ENCODE assay signal across 13 cellular contexts in the genomic region with DNA sequence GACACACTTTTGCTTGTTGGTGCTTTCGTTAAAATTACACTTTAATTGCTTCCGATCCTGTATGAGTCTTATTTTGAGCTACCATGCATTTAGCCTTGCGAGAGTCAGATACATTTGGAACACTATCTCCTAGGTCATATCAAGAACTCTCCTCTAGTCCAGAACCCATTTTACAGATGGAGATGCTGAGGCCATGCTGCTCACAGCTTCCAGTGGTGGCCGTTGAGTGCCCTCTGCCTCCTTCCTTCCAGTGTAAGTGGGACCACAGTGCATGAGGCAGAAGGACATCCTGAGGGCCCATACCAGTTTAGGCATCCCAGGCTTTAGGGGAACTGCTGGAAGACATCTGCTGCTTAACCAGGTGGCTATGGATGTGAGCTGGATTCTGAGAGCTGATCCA. TPM values are rescaled to one million over a fixed set of nuclear protein-coding genes. Genes with fewer than 3 reads are reported as not detected.
DNase-seq lines count a peak whose midpoint lies in the region; ATAC-seq, FAIRE-seq and TF ChIP-seq lines count a peak whose summit lies in the region.
"Had no signal": no experiment of that assay in that cellular context is flagged by ENCODE, and none has a peak within 500 bp of the region (broad histone marks: within the 10 kb centered on the region; RNA-seq: fewer than 3 reads in every experiment).

No MANE protein-coding gene starts in this region.

- no peaks in the 10 kb centered on the region for H3F3A ChIP-seq in PC-9 (ENCODE audit: insufficient read depth, low read depth)

- H3K9ac ChIP-seq in HepG2 (ENCODE audit: insufficient read depth, low read depth, low read length): no peak overlapping the region

- no peaks in the 10 kb centered on the region for H3K79me2 ChIP-seq in HepG2 (ENCODE audit: insufficient read depth, low read length)
- H3K79me2 ChIP-seq in PC-9 (ENCODE audit: low read depth): no peaks in the 10 kb centered on the region

- H3K4me3 ChIP-seq in HepG2 (replicated peaks in 1 of 3; ENCODE audit: insufficient read depth in 1 of 3, low read depth in 2 of 3, low read length in 3 of 3): no peak overlapping the region
- H3K4me3 ChIP-seq in right lobe of liver: no peak overlapping the region
- H3K4me3 ChIP-seq in lower leg skin (ENCODE audit: low read depth, poor library complexity, severe bottlenecking): no peak overlapping the region
- H3K4me3 ChIP-seq in PC-9: no peak overlapping the region
- H3K4me3 ChIP-seq: A549, HAP-1 had no signal

- H3K27ac ChIP-seq in HepG2 (ENCODE audit: extremely low read length, insufficient read depth, low read length): no peak overlapping the region
- H3K27ac ChIP-seq in right lobe of liver: no peak overlapping the region
- H3K27ac ChIP-seq in PC-9: no peak overlapping the region
- H3K27ac ChIP-seq: A549 had no signal

- H3K36me3 ChIP-seq in HepG2 (replicated peaks in 1 of 2; ENCODE audit: control insufficient read depth in 1 of 2, insufficient read depth in 2 of 2, low read length in 2 of 2) (peaks cover 6 to 7% of the 10 kb centered on the region in 2 experiments; a peak in 4 of 5 replicates), right lobe of liver (peaks cover 0 to 5% (median 0%) of the 10 kb centered on the region in 4 donors), PC-9 (ENCODE audit: low read depth) (no peaks in the 10 kb centered on the region)

- 88% methylated on average over 4 of the region's 4 CpGs for WGBS in HepG2 (ENCODE audit: low lambda C conversion rate)
- WGBS in right lobe of liver (ENCODE audit: insufficient coverage, low coverage, low lambda C conversion rate, missing lambda C conversion rate): 87% methylated on average over 3 of the region's 4 CpGs
- 93 to 96% methylated on average over 4 of the region's 4 CpGs for WGBS in lower leg skin, 2 donors

- intact Hi-C loops in HepG2 (cut with micrococcal nuclease; ENCODE audit: unreplicated experiment) (no loop called here), right lobe of liver (cut with DNase I) (loop anchor here in 1 of 2 donors (10.0 kb wide), 1 partner anchor 61 kb away; a partner anchor contains a TSS), lower leg skin (cut with DNase I; ENCODE audit: low total_unique reads) (loop anchor here (10.0 kb wide), 1 partner anchor 61 kb away; a partner anchor contains a TSS), PC-9 (cut with micrococcal nuclease; ENCODE audit: unreplicated experiment) (loop anchor here (2.0 to 5.0 kb wide), 2 partner anchors 67 to 113 kb away; a partner anchor contains a TSS)

- no peaks in the 10 kb centered on the region for H3K9me2 ChIP-seq in PC-9 (ENCODE audit: insufficient read depth)

- H2AFZ ChIP-seq in HepG2 (ENCODE audit: low read length): no peak overlapping the region
- H2AFZ ChIP-seq in PC-9: no peak overlapping the region

- no peak for TF ChIP-seq RAD21 in HepG2 (CRISPR knock-in tag; IDR thresholded peaks at IDR 0.05)

- H3K4me2 ChIP-seq in HepG2 (ENCODE audit: low read depth, low read length): no peak overlapping the region
- H3K4me2 ChIP-seq in PC-9: no peak overlapping the region
- H3K4me2 ChIP-seq: A549 had no signal

- in situ Hi-C loops in HepG2 (cut with HindIII; ENCODE audit: extremely low pct_ligation_motif_present, low pct_unique_long_range_greater_than_20kb): no loop called here

- POLR2A ChIA-PET in HepG2 (lab: Yijun Ruan, JAX) (interaction anchor here (1.1 to 1.7 kb wide), 3 partner anchors 16 to 116 kb away, joined by 4 to 6 read pairs (median 5); a partner anchor contains a TSS), PC-9 (lab: Charles Lee; ENCODE audit: unreplicated experiment) (no interaction called here)

- no peak for FAIRE-seq in HepG2 (lab: Jason Lieb, UNC)
- FAIRE-seq: A549 had no signal

- no TSS peak for BruUV-seq in HepG2 (replicated peaks; lab: Mats Ljungman, UMichigan)
- BruUV-seq in PC-9 (replicated peaks; lab: Mats Ljungman, UMichigan): no TSS peak

- TF ChIP-seq EP300 in HepG2 (IDR thresholded peaks at IDR 0.05; ENCODE audit: low read depth in 2 of 2, low read length in 2 of 2) (no peak), HepG2 (CRISPR knock-in tag; IDR thresholded peaks at IDR 0.05; ENCODE audit: borderline replicate concordance) (no peak)

- no peaks in the 10 kb centered on the region for H3K9me3 ChIP-seq in HepG2 (ENCODE audit: low read length)
- H3K9me3 ChIP-seq in right lobe of liver: no peaks in the 10 kb centered on the region
- no peaks in the 10 kb centered on the region for H3K9me3 ChIP-seq in PC-9 (ENCODE audit: insufficient read depth, low read depth)
- H3K9me3 ChIP-seq: A549, Caco-2, HAP-1 had no signal

- no peak for TF ChIP-seq CTCF in HepG2 (CRISPR knock-in tag; IDR thresholded peaks at IDR 0.05)
- TF ChIP-seq CTCF in right lobe of liver (IDR thresholded peaks at IDR 0.05): no peak
- no peak for TF ChIP-seq CTCF in lower leg skin (IDR thresholded peaks at IDR 0.05)
- no peak for TF ChIP-seq CTCF in PC-9 (conservative IDR thresholded peaks at IDR 0.05)

- no peak for DNase-seq in HepG2 (ENCODE audit: low spot score)
- DNase-seq in right lobe of liver: no peak
- DNase-seq in ecto neural progenitor cell (ENCODE audit: low spot score): peak; percentile 37
- no peak for DNase-seq in lower leg skin (ENCODE audit: low spot score in 2 of 2)
- DNase-seq in PC-9: no peak
- DNase-seq in C1 segment of cervical spinal cord (lab: John Stamatoyannopoulos, UW): no peak
- DNase-seq: MV-4-11, NCI-H1436, NCI-H510A had no signal

- H3K27me3 ChIP-seq in HepG2 (ENCODE audit: control insufficient read depth in 1 of 2, insufficient read depth in 2 of 2, low read length in 2 of 2) (no peaks in the 10 kb centered on the region), right lobe of liver (no peaks in the 10 kb centered on the region), PC-9 (ENCODE audit: insufficient read depth, low read depth) (no peaks in the 10 kb centered on the region)

- TF ChIP-seq POLR2A in HepG2 (IDR thresholded peaks at IDR 0.05; ENCODE audit: insufficient read depth in 1 of 2, low read depth in 2 of 2, low read length in 2 of 2) (no peak), right lobe of liver (IDR thresholded peaks at IDR 0.05) (no peak), lower leg skin (IDR thresholded peaks at IDR 0.05) (no peak)

- ATAC-seq in HepG2 (no peak), right lobe of liver (no peak)

- CTCF ChIA-PET in HepG2 (lab: Yijun Ruan, JAX; ENCODE audit: low intra/inter-chr PET ratio, low total read pairs): interaction anchor here (1.3 to 1.6 kb wide), 3 partner anchors 53 to 66 kb away, joined by 4 to 11 read pairs (median 5); no protein-coding TSS in a partner anchor
- CTCF ChIA-PET in PC-9 (lab: Charles Lee): interaction anchor here (1.4 kb wide), 1 partner anchor 64 kb away, joined by 6 read pairs; no protein-coding TSS in a partner anchor

- H4K20me1 ChIP-seq in HepG2 (ENCODE audit: insufficient read depth, low read length): no peaks in the 10 kb centered on the region
- no peaks in the 10 kb centered on the region for H4K20me1 ChIP-seq in PC-9 (ENCODE audit: insufficient read depth)

- H3K4me1 ChIP-seq in HepG2 (ENCODE audit: insufficient read depth, low read length): no peaks in the 10 kb centered on the region; the same call in 1 of the 2 replicates
- no peaks in the 10 kb centered on the region for H3K4me1 ChIP-seq in right lobe of liver
- 0 out of 2 replicates have a peak, but pooled peaks cover 3% of the 10 kb centered on the region for H3K4me1 ChIP-seq in PC-9 (replicated peaks; ENCODE audit: insufficient read depth)
- H3K4me1 ChIP-seq: A549, Caco-2, HAP-1 had no signal

RNA-seq across cellular contexts. Expression of a gene that starts 6.9 kb away (rescaled TPM):
- total RNA-seq in HepG2 (2016; rRNA removed; fragmentation: Illumina TruSeq; extraction: Trizol) (not detected in 2 replicates), right lobe of liver (under 1 TPM in 1 of 6 experiments, not detected in 5; 0.11 TPM), lower leg skin (under 1 TPM in 2 of 4 donors, not detected in 2; 0.49 to 0.74 TPM), PC-9 (2021) (1.2 and 1.7 TPM in 2 replicates)
- not detected in 2 replicates for total RNA-seq in HepG2 (2016; cell fraction: cytosol; rRNA removed; fragmentation: Illumina TruSeq; extraction: Trizol; ENCODE audit: low read depth)
- total RNA-seq in HepG2 (2016; cell fraction: insoluble cytoplasmic fraction; rRNA removed; fragmentation: Illumina TruSeq; extraction: Trizol): not detected in 2 replicates
- total RNA-seq in HepG2 (2016; cell fraction: membrane; rRNA removed; fragmentation: Illumina TruSeq; extraction: Trizol): not detected in 2 replicates
- total RNA-seq in HepG2 (2016; cell fraction: nucleus; rRNA removed; fragmentation: Illumina TruSeq; extraction: Trizol): not detected in 2 replicates
- polyA plus RNA-seq in HepG2 (2011; rRNA removed): 0.03 TPM in 1 of 2 replicates, not detected in the other
- polyA plus RNA-seq in HepG2 (2011; cell fraction: cytosol; rRNA removed): not detected in 2 replicates
- not detected in 2 replicates for polyA plus RNA-seq in HepG2 (2011; cell fraction: nucleus; rRNA removed)
- polyA plus RNA-seq in HepG2 (2012): 0.86 and 1.2 TPM in 2 replicates
- not detected in 2 replicates for polyA plus RNA-seq in HepG2 (2016; cell fraction: cytosol; fragmentation: Illumina TruSeq; extraction: Trizol; ENCODE audit: low read depth)
- polyA plus RNA-seq in HepG2 (2016; cell fraction: insoluble cytoplasmic fraction; fragmentation: Illumina TruSeq; extraction: Trizol; ENCODE audit: low read depth): not detected in 2 replicates
- not detected in 2 replicates for polyA plus RNA-seq in HepG2 (2016; cell fraction: membrane; fragmentation: Illumina TruSeq; extraction: Trizol; ENCODE audit: low read depth)
- not detected in 2 replicates for polyA plus RNA-seq in HepG2 (2016; cell fraction: nucleus; fragmentation: Illumina TruSeq; extraction: Trizol; ENCODE audit: insufficient read depth, low read depth)
- polyA minus RNA-seq in HepG2 (2011; rRNA and poly(A)+ RNA removed; ENCODE audit: low replicate concordance): not detected in 2 replicates
- not detected in 2 replicates for polyA minus RNA-seq in HepG2 (2011; cell fraction: cytosol; rRNA and poly(A)+ RNA removed)
- polyA minus RNA-seq in HepG2 (2011; cell fraction: nucleus; rRNA and poly(A)+ RNA removed): not detected in 2 replicates

RNA-seq across cellular contexts. Expression of a gene that starts 16.8 kb away (rescaled TPM):
- total RNA-seq in HepG2 (2016; rRNA removed; fragmentation: Illumina TruSeq; extraction: Trizol) (8.4 and 11.3 TPM in 2 replicates), right lobe of liver (1 to 10 TPM; 1.3 to 4.2 (median 2.1) TPM), lower leg skin (1 to 10 TPM; 4.9 to 7.7 (median 6.3) TPM), PC-9 (2021) (10.1 and 15.2 TPM in 2 replicates)
- 2.8 and 3.1 TPM in 2 replicates for total RNA-seq in HepG2 (2016; cell fraction: cytosol; rRNA removed; fragmentation: Illumina TruSeq; extraction: Trizol; ENCODE audit: low read depth)
- total RNA-seq in HepG2 (2016; cell fraction: insoluble cytoplasmic fraction; rRNA removed; fragmentation: Illumina TruSeq; extraction: Trizol): 7.5 and 11.1 TPM in 2 replicates
- 1.5 and 2.4 TPM in 2 replicates for total RNA-seq in HepG2 (2016; cell fraction: membrane; rRNA removed; fragmentation: Illumina TruSeq; extraction: Trizol)
- total RNA-seq in HepG2 (2016; cell fraction: nucleus; rRNA removed; fragmentation: Illumina TruSeq; extraction: Trizol): 7.2 and 8.7 TPM in 2 replicates
- 2.3 TPM in 2 replicates for polyA plus RNA-seq in HepG2 (2011; rRNA removed)
- polyA plus RNA-seq in HepG2 (2011; cell fraction: cytosol; rRNA removed): 0.91 and 1.5 TPM in 2 replicates
- 2.0 and 3.9 TPM in 2 replicates for polyA plus RNA-seq in HepG2 (2011; cell fraction: nucleus; rRNA removed)
- polyA plus RNA-seq in HepG2 (2012): 3.5 and 4.3 TPM in 2 replicates
- polyA plus RNA-seq in HepG2 (2016; cell fraction: cytosol; fragmentation: Illumina TruSeq; extraction: Trizol; ENCODE audit: low read depth): 0.07 and 0.16 TPM in 2 replicates
- polyA plus RNA-seq in HepG2 (2016; cell fraction: insoluble cytoplasmic fraction; fragmentation: Illumina TruSeq; extraction: Trizol; ENCODE audit: low read depth): 5.7 and 6.8 TPM in 2 replicates
- polyA plus RNA-seq in HepG2 (2016; cell fraction: membrane; fragmentation: Illumina TruSeq; extraction: Trizol; ENCODE audit: low read depth): 0.19 and 0.44 TPM in 2 replicates
- 7.8 and 14.1 TPM in 2 replicates for polyA plus RNA-seq in HepG2 (2016; cell fraction: nucleus; fragmentation: Illumina TruSeq; extraction: Trizol; ENCODE audit: insufficient read depth, low read depth)
- 0.86 and 1.3 TPM in 2 replicates for polyA minus RNA-seq in HepG2 (2011; rRNA and poly(A)+ RNA removed; ENCODE audit: low replicate concordance)
- polyA minus RNA-seq in HepG2 (2011; cell fraction: cytosol; rRNA and poly(A)+ RNA removed): 1.4 and 4.2 TPM in 2 replicates
- polyA minus RNA-seq in HepG2 (2011; cell fraction: nucleus; rRNA and poly(A)+ RNA removed): 9.7 TPM in 2 replicates

RNA-seq across cellular contexts. Expression of a gene that starts 22.9 kb away (rescaled TPM):
- total RNA-seq in HepG2 (2016; rRNA removed; fragmentation: Illumina TruSeq; extraction: Trizol) (49.9 and 50.7 TPM in 2 replicates), right lobe of liver (10 to 100 TPM in 5 of 6 experiments, 1 to 10 TPM in 1; 8.0 to 15.9 (median 13.3) TPM), lower leg skin (10 to 100 TPM; 70.0 to 99.6 (median 87.8) TPM), PC-9 (2021) (22.3 and 24.2 TPM in 2 replicates)
- 13.3 and 15.3 TPM in 2 replicates for total RNA-seq in HepG2 (2016; cell fraction: cytosol; rRNA removed; fragmentation: Illumina TruSeq; extraction: Trizol; ENCODE audit: low read depth)
- total RNA-seq in HepG2 (2016; cell fraction: insoluble cytoplasmic fraction; rRNA removed; fragmentation: Illumina TruSeq; extraction: Trizol): 44.4 and 46.1 TPM in 2 replicates
- total RNA-seq in HepG2 (2016; cell fraction: membrane; rRNA removed; fragmentation: Illumina TruSeq; extraction: Trizol): 36.1 and 39.7 TPM in 2 replicates
- total RNA-seq in HepG2 (2016; cell fraction: nucleus; rRNA removed; fragmentation: Illumina TruSeq; extraction: Trizol): 44.2 and 49.8 TPM in 2 replicates
- 41.4 and 52.4 TPM in 2 replicates for polyA plus RNA-seq in HepG2 (2011; rRNA removed)
- 28.0 and 28.2 TPM in 2 replicates for polyA plus RNA-seq in HepG2 (2011; cell fraction: cytosol; rRNA removed)
- polyA plus RNA-seq in HepG2 (2011; cell fraction: nucleus; rRNA removed): 111 and 114 TPM in 2 replicates
- polyA plus RNA-seq in HepG2 (2012): 25.3 and 37.5 TPM in 2 replicates
- 13.8 and 15.1 TPM in 2 replicates for polyA plus RNA-seq in HepG2 (2016; cell fraction: cytosol; fragmentation: Illumina TruSeq; extraction: Trizol; ENCODE audit: low read depth)
- polyA plus RNA-seq in HepG2 (2016; cell fraction: insoluble cytoplasmic fraction; fragmentation: Illumina TruSeq; extraction: Trizol; ENCODE audit: low read depth): 42.4 and 53.4 TPM in 2 replicates
- polyA plus RNA-seq in HepG2 (2016; cell fraction: membrane; fragmentation: Illumina TruSeq; extraction: Trizol; ENCODE audit: low read depth): 26.2 and 28.3 TPM in 2 replicates
- 65.8 and 78.0 TPM in 2 replicates for polyA plus RNA-seq in HepG2 (2016; cell fraction: nucleus; fragmentation: Illumina TruSeq; extraction: Trizol; ENCODE audit: insufficient read depth, low read depth)
- polyA minus RNA-seq in HepG2 (2011; rRNA and poly(A)+ RNA removed; ENCODE audit: low replicate concordance): 18.7 and 34.8 TPM in 2 replicates
- polyA minus RNA-seq in HepG2 (2011; cell fraction: cytosol; rRNA and poly(A)+ RNA removed): 17.4 TPM in 2 replicates
- 40.3 and 47.5 TPM in 2 replicates for polyA minus RNA-seq in HepG2 (2011; cell fraction: nucleus; rRNA and poly(A)+ RNA removed)

RNA-seq across cellular contexts. Expression of a gene that starts 59.0 kb away (rescaled TPM):
- 1.9 and 2.0 TPM in 2 replicates for total RNA-seq in HepG2 (2016; rRNA removed; fragmentation: Illumina TruSeq; extraction: Trizol)
- 0.35 and 0.40 TPM in 2 replicates for total RNA-seq in HepG2 (2016; cell fraction: cytosol; rRNA removed; fragmentation: Illumina TruSeq; extraction: Trizol; ENCODE audit: low read depth)
- 2.0 and 2.2 TPM in 2 replicates for total RNA-seq in HepG2 (2016; cell fraction: insoluble cytoplasmic fraction; rRNA removed; fragmentation: Illumina TruSeq; extraction: Trizol)
- total RNA-seq in HepG2 (2016; cell fraction: membrane; rRNA removed; fragmentation: Illumina TruSeq; extraction: Trizol): 1.4 and 1.6 TPM in 2 replicates
- 1.1 and 1.6 TPM in 2 replicates for total RNA-seq in HepG2 (2016; cell fraction: nucleus; rRNA removed; fragmentation: Illumina TruSeq; extraction: Trizol)
- polyA plus RNA-seq in HepG2 (2011; rRNA removed): 0.82 and 0.95 TPM in 2 replicates
- 0.88 and 1.0 TPM in 2 replicates for polyA plus RNA-seq in HepG2 (2011; cell fraction: cytosol; rRNA removed)
- 0.57 and 0.77 TPM in 2 replicates for polyA plus RNA-seq in HepG2 (2011; cell fraction: nucleus; rRNA removed)
- 0.73 and 0.79 TPM in 2 replicates for polyA plus RNA-seq in HepG2 (2012)
- 0.28 and 0.41 TPM in 2 replicates for polyA plus RNA-seq in HepG2 (2016; cell fraction: cytosol; fragmentation: Illumina TruSeq; extraction: Trizol; ENCODE audit: low read depth)
- polyA plus RNA-seq in HepG2 (2016; cell fraction: insoluble cytoplasmic fraction; fragmentation: Illumina TruSeq; extraction: Trizol; ENCODE audit: low read depth): 2.7 and 2.9 TPM in 2 replicates
- 1.2 and 1.3 TPM in 2 replicates for polyA plus RNA-seq in HepG2 (2016; cell fraction: membrane; fragmentation: Illumina TruSeq; extraction: Trizol; ENCODE audit: low read depth)
- polyA plus RNA-seq in HepG2 (2016; cell fraction: nucleus; fragmentation: Illumina TruSeq; extraction: Trizol; ENCODE audit: insufficient read depth, low read depth): 1.7 and 1.8 TPM in 2 replicates
- 2.2 TPM in 1 of 2 replicates, not detected in the other for polyA minus RNA-seq in HepG2 (2011; rRNA and poly(A)+ RNA removed; ENCODE audit: low replicate concordance)
- 0.49 and 1.1 TPM in 2 replicates for polyA minus RNA-seq in HepG2 (2011; cell fraction: cytosol; rRNA and poly(A)+ RNA removed)
- 0.62 and 0.64 TPM in 2 replicates for polyA minus RNA-seq in HepG2 (2011; cell fraction: nucleus; rRNA and poly(A)+ RNA removed)
- total RNA-seq in right lobe of liver: 1 to 10 TPM in 5 of 6 experiments, under 1 TPM in 1; 0.95 to 4.7 (median 1.4) TPM
- 1 to 10 TPM in 1 of 4 donors, under 1 TPM in 3; 0.08 to 1.0 (median 0.79) TPM for total RNA-seq in lower leg skin
- not detected in 2 replicates for total RNA-seq in PC-9 (2021)
- polyA plus RNA-seq: CD14-positive monocyte had no signal
